Comparison of ENCODE assay signal across 2 cellular contexts in genomic region chr2:210034087-210034683, GRCh38.
TF ChIP-seq lines count a peak whose summit lies in the region.

No MANE protein-coding gene starts in this region.

TF ChIP-seq in SK-N-SH treated with all-trans-retinoic acid at 6 μM for 48 hours, 23 proteins besides CTCF, POLR2A, EP300 and RAD21 (continued from another document):
- TF ChIP-seq POU6F1 (CRISPR knock-in tag; IDR thresholded peaks at IDR 0.05; ENCODE audit: borderline replicate concordance, low read depth) (no peak), ZNF70 (CRISPR knock-in tag; IDR thresholded peaks at IDR 0.05) (no peak), CREB5 (CRISPR knock-in tag; IDR thresholded peaks at IDR 0.05; ENCODE audit: low read depth) (no peak), ESRRG (CRISPR knock-in tag; IDR thresholded peaks at IDR 0.05) (no peak), TSHZ2 (CRISPR knock-in tag; IDR thresholded peaks at IDR 0.05) (no peak), CSDC2 (CRISPR knock-in tag; IDR thresholded peaks at IDR 0.05) (no peak), ZFP3 (CRISPR knock-in tag; IDR thresholded peaks at IDR 0.05) (no peak), ZC3H10 (CRISPR knock-in tag; IDR thresholded peaks at IDR 0.05) (no peak), GLIS3 (CRISPR knock-in tag; IDR thresholded peaks at IDR 0.05) (no peak), RARB (CRISPR knock-in tag; IDR thresholded peaks at IDR 0.05) (no peak)

TF ChIP-seq in SK-N-SH, 30 proteins besides CTCF, POLR2A, EP300 and RAD21 (continued from another document):
- no peak for TF ChIP-seq USF1 (IDR thresholded peaks at IDR 0.05; ENCODE audit: borderline replicate concordance, low read depth)
- TF ChIP-seq ZBTB33 (IDR thresholded peaks at IDR 0.05; ENCODE audit: borderline replicate concordance, low read depth) = no peak
- TF ChIP-seq SIN3A (IDR thresholded peaks at IDR 0.05; ENCODE audit: borderline replicate concordance, low read depth, low read length) = no peak
- TF ChIP-seq FOSL2 (IDR thresholded peaks at IDR 0.05; ENCODE audit: borderline replicate concordance, low read depth) = no peak
- TF ChIP-seq PBX3 (IDR thresholded peaks at IDR 0.05) = no peak
